Comparison of ENCODE assay signal across 8 cellular contexts in genomic region chr2:233854241-233854981, GRCh38. TPM values are rescaled to one million over a fixed set of nuclear protein-coding genes. Genes with fewer than 3 reads are reported as not detected.
A peak's percentile ranks its signal among the peaks of the same experiment; 100 is the strongest.
DNase-seq lines count a peak whose midpoint lies in the region; ATAC-seq and TF ChIP-seq lines count a peak whose summit lies in the region.

Gene HJURP, minus strand, starts transcription at chr2:233854535. Its CDS starts 35 bp downstream, at chr2:233854500.

- intact Hi-C loops in mucosa of descending colon (cut with DNase I, micrococcal nuclease) = no loop called here

- ATAC-seq in GM21528 (IDR thresholded peaks at IDR 0.05; ENCODE audit: low FRiP score, unreplicated experiment) (peak; percentile 96), mucosa of descending colon (peak; percentile 97)

- peaks cover 49% of the 10 kb centered on the region for H3K79me2 ChIP-seq in OCI-LY3 (ENCODE audit: low read length)

- H3K9me3 ChIP-seq in OCI-LY3 (ENCODE audit: insufficient read depth, low read length) (no peaks in the 10 kb centered on the region), mucosa of descending colon (no peaks in the 10 kb centered on the region)

- H3K27ac ChIP-seq in OCI-LY3 (ENCODE audit: low read length) = peak within 1 kb of the TSS; percentile 70

- peaks cover 16% of the 10 kb centered on the region for H3K4me1 ChIP-seq in OCI-LY3 (ENCODE audit: low read length)
- peaks cover 4% of the 10 kb centered on the region for H3K4me1 ChIP-seq in mucosa of descending colon (ENCODE audit: low read depth)

- DNase-seq in DMS 273 treated with DMSO at 0.1 percent for 48 hours (lab: John Stamatoyannopoulos, UW) (peak; percentile 90), HuH-7.5 (ENCODE audit: low spot score) (peak; percentile 97), epidermal melanocyte (ENCODE audit: insufficient read length, low spot score) (peak; percentile 99), mucosa of descending colon (peak; percentile 93 to 95 (median 94))
- DNase-seq in activated CD8-positive, alpha-beta memory T cell treated with anti-CD3 and anti-CD28 coated beads, Interleukin-2, amount 50 U/mL, for 4 hours = peak; percentile 79
- peak; percentile 69 to 77 for DNase-seq in stimulated activated CD8-positive, alpha-beta memory T cell treated with anti-CD3 and anti-CD28 coated beads, Interleukin-4, amount 100 ng/mL, for 1 hour (ENCODE audit: low read depth in 2 of 2, low spot score in 1 of 2)

- H3K27me3 ChIP-seq in OCI-LY3 (ENCODE audit: low read depth, low read length) = no peaks in the 10 kb centered on the region

- H3K36me3 ChIP-seq in OCI-LY3 (replicated peaks; ENCODE audit: low read depth, low read length) (peaks cover 36% of the 10 kb centered on the region), mucosa of descending colon (ENCODE audit: low read depth) (no peaks in the 10 kb centered on the region)

- H3K9ac ChIP-seq in OCI-LY3 (ENCODE audit: low read length) = peak within 1 kb of the TSS; percentile 94

- TF ChIP-seq CTCF in OCI-LY3 (IDR thresholded peaks at IDR 0.05; ENCODE audit: low read depth, low read length) = no peak
- no peak for TF ChIP-seq CTCF in mucosa of descending colon (IDR thresholded peaks at IDR 0.05)

- peak within 1 kb of the TSS; percentile 97 for H3K4me2 ChIP-seq in OCI-LY3 (ENCODE audit: low read length)

- peaks cover 29% of the 10 kb centered on the region for H4K20me1 ChIP-seq in OCI-LY3 (ENCODE audit: insufficient read depth, low read length)

- H3K4me3 ChIP-seq in OCI-LY3 (ENCODE audit: low read length) (peak within 1 kb of the TSS; percentile 93), mucosa of descending colon (peak within 1 kb of the TSS; percentile 45)

- peak within 1 kb of the TSS; percentile 7 for H2AFZ ChIP-seq in OCI-LY3 (ENCODE audit: low read depth, low read length)

RNA-seq across cellular contexts. Expression of gene HJURP, which starts in this region (rescaled TPM):
- total RNA-seq in mucosa of descending colon = 1 to 10 TPM; 1.7 to 9.8 (median 3.6) TPM

Comparison
In these comparisons a context has a peak if more than half of its experiments do, and no peak if none do; other contexts are left out.
1. Peak in every context shown above with its lines: DNase-seq, ATAC-seq, H3K4me3 ChIP-seq and H3K27ac ChIP-seq.